ENCODE assay signal across 8 cellular contexts in genomic region chr1:27772071-27772470, GRCh38. TPM values are rescaled to one million over a fixed set of nuclear protein-coding genes. Genes with fewer than 3 reads are reported as not detected.
A peak's percentile ranks its signal among the peaks of the same experiment; 100 is the strongest.
DNase-seq lines count a peak whose midpoint lies in the region; ATAC-seq, FAIRE-seq and TF ChIP-seq lines count a peak whose summit lies in the region.

No MANE protein-coding gene starts in this region.

- H3K27ac ChIP-seq in 22Rv1 (peak overlapping the region; percentile 62), HL-60 (replicated peaks) (no peak overlapping the region), K562 (ENCODE audit: extremely low read depth, low read depth, low read length) (no peak overlapping the region)

- H3K4me2 ChIP-seq in K562 (ENCODE audit: insufficient read depth, low read length): no peak overlapping the region; the same call in 1 of the 2 replicates

- no peaks in the 10 kb centered on the region for H3K9me1 ChIP-seq in K562 (ENCODE audit: control insufficient read depth, insufficient read depth, low read length)

- DNase-seq in HL-60 (ENCODE audit: low read depth in 1 of 2, low spot score in 1 of 2) (no peak), K562 (ENCODE audit: extremely low read depth in 1 of 4, low spot score in 3 of 4) (no peak)
- no peak for DNase-seq in activated CD4-positive, CD25-positive, alpha-beta regulatory T cell treated with anti-CD3 and anti-CD28 coated beads, Interleukin-2, amount 50 U/mL, for 72 hours

- H3K27me3 ChIP-seq in HL-60 (ENCODE audit: insufficient read depth, poor library complexity, severe bottlenecking): no peaks in the 10 kb centered on the region
- no peaks in the 10 kb centered on the region for H3K27me3 ChIP-seq in K562 (ENCODE audit: control insufficient read depth in 2 of 2, insufficient read depth in 2 of 2, low read length in 2 of 2)
- H3K27me3 ChIP-seq in mononuclear cell (ENCODE audit: insufficient read depth, low read length): no peaks in the 10 kb centered on the region

- TF ChIP-seq POLR2A in K562 (conservative IDR thresholded peaks at IDR 0.05): no peak

- H3K36me3 ChIP-seq in K562 (ENCODE audit: control insufficient read depth, insufficient read depth, low read length): peaks cover 8% of the 10 kb centered on the region; the same call in 1 of the 3 replicates

- H3K9ac ChIP-seq in K562 (ENCODE audit: insufficient read depth in 1 of 2, low read depth in 2 of 2, low read length in 2 of 2): no peak overlapping the region

- POLR2A ChIA-PET in K562 (lab: Yijun Ruan, JAX): interaction anchor here (3.2 kb wide), 1 partner anchor 8 kb away, joined by 14 read pairs; no protein-coding TSS in a partner anchor

- H3K4me1 ChIP-seq in K562 (replicated peaks in 1 of 2; ENCODE audit: control insufficient read depth in 2 of 2, insufficient read depth in 2 of 2, low read length in 2 of 2) (peaks cover 9 to 11% of the 10 kb centered on the region in 2 experiments; a peak in 3 of 5 replicates), mononuclear cell (ENCODE audit: insufficient read depth, low read length) (peaks cover 29% of the 10 kb centered on the region)

- no peaks in the 10 kb centered on the region for H4K20me1 ChIP-seq in K562 (replicated peaks; ENCODE audit: control insufficient read depth, insufficient read depth, low read length)

- no peak for TF ChIP-seq RAD21 in K562 (CRISPR knock-in tag; conservative IDR thresholded peaks at IDR 0.05 in 1 of 2, IDR thresholded peaks at IDR 0.05 in 1 of 2)

- ATAC-seq in K562 (no peak), HG02885 (IDR thresholded peaks at IDR 0.05; ENCODE audit: poor library complexity, unreplicated experiment) (no peak), HG02610 (IDR thresholded peaks at IDR 0.05; ENCODE audit: unreplicated experiment) (no peak), HG03045 (IDR thresholded peaks at IDR 0.05; ENCODE audit: unreplicated experiment) (no peak)

- no peak for TF ChIP-seq EP300 in K562 (IDR thresholded peaks at IDR 0.05; ENCODE audit: low read length)

- CTCF ChIA-PET in K562 (lab: Yijun Ruan, JAX; ENCODE audit: low intra/inter-chr PET ratio): no interaction called here

- H3K4me3 ChIP-seq in HL-60 (replicated peaks; ENCODE audit: insufficient read depth, low read length) (peak overlapping the region; percentile 100), K562 (no peak overlapping the region), mononuclear cell (ENCODE audit: low read length) (peak overlapping the region; percentile 94)

- BruUV-seq in K562 (replicated peaks; lab: Mats Ljungman, UMichigan): no TSS peak

- intact Hi-C loops in K562 (cut with micrococcal nuclease): loop anchor here (5.0 kb wide), 1 partner anchor 60 kb away; the partner anchor contains the start of gene PPP1R8

- 5% methylated on average over 6 of the region's 6 CpGs for WGBS in K562 (ENCODE audit: insufficient coverage, low coverage, missing lambda C conversion rate)

- H3K9me3 ChIP-seq in K562 (replicated peaks; ENCODE audit: control insufficient read depth, insufficient read depth, low read depth, low read length) (no peaks in the 10 kb centered on the region), mononuclear cell (ENCODE audit: low read depth, low read length) (no peaks in the 10 kb centered on the region)

- in situ Hi-C loops in K562 (cut with MboI): no loop called here

- peak overlapping the region; percentile 66; the same call in 1 of the 2 replicates for H2AFZ ChIP-seq in K562 (ENCODE audit: low read depth, low read length)

- no peak for FAIRE-seq in K562 (lab: Jason Lieb, UNC)

- H3K79me2 ChIP-seq in K562 (ENCODE audit: control insufficient read depth, insufficient read depth, low read length): peaks cover 34% of the 10 kb centered on the region

- TF ChIP-seq CTCF in 22Rv1 (IDR thresholded peaks at IDR 0.05) (no peak), HL-60 (IDR thresholded peaks at IDR 0.05; ENCODE audit: insufficient read depth, low read length) (no peak), K562 (IDR thresholded peaks at IDR 0.05 in 2 of 3, conservative IDR thresholded peaks at IDR 0.05 in 1 of 3; ENCODE audit: insufficient read depth in 2 of 3, low read depth in 1 of 3, low read length in 3 of 3) (no peak)

RNA-seq across cellular contexts. Expression of gene STX12, which starts 0.9 kb away (rescaled TPM):
- total RNA-seq in K562 (2011; cell fraction: chromatin; rRNA removed; ENCODE audit: low replicate concordance): 38.9 and 95.6 TPM in 2 replicates
- total RNA-seq in K562 (2011; cell fraction: nucleolus; rRNA removed): 20.0 and 21.6 TPM in 2 replicates
- total RNA-seq in K562 (2011; cell fraction: nucleoplasm; rRNA removed): 42.5 and 46.3 TPM in 2 replicates
- 18.2 and 27.2 TPM in 2 replicates for total RNA-seq in K562 (2014; rRNA removed)
- total RNA-seq in K562 (2014; rRNA removed; fragmentation: Illumina TruSeq; extraction: Trizol): 27.1 and 31.5 TPM in 2 replicates
- total RNA-seq in K562 (2015; rRNA removed; fragmentation: Illumina TruSeq; extraction: Trizol): 24.7 and 25.7 TPM in 2 replicates
- total RNA-seq in K562 (2021): 23.1 and 23.8 TPM in 2 replicates
- polyA plus RNA-seq in K562 (2011; rRNA removed): 18.4 and 24.4 TPM in 2 replicates
- polyA plus RNA-seq in K562 (2011; cell fraction: cytosol; rRNA removed): 9.6 and 15.1 TPM in 2 replicates
- polyA plus RNA-seq in K562 (2011; cell fraction: nucleus; rRNA removed): 23.7 and 41.6 TPM in 2 replicates
- 14.9 and 21.8 TPM in 2 replicates for polyA plus RNA-seq in K562 (2012)
- polyA plus RNA-seq in K562 (2014; fragmentation: Illumina TruSeq; extraction: Trizol): 26.9 and 31.3 TPM in 2 replicates
- polyA plus RNA-seq in K562 (2014; fragmentation: Nextera tagmentation; extraction: Ambion mirVana): 10 to 100 TPM; 23.1 to 27.4 TPM
- polyA plus RNA-seq in K562 (2014; rRNA removed): 16.9 and 18.6 TPM in 2 replicates
- 20.1 and 32.5 TPM in 2 replicates for polyA minus RNA-seq in K562 (2011; rRNA and poly(A)+ RNA removed)
- 9.1 and 14.3 TPM in 2 replicates for polyA minus RNA-seq in K562 (2011; cell fraction: cytosol; rRNA and poly(A)+ RNA removed)
- polyA minus RNA-seq in K562 (2011; cell fraction: nucleus; rRNA and poly(A)+ RNA removed): 12.3 and 14.1 TPM in 2 replicates
- total RNA-seq in mononuclear cell: 45.4 TPM

RNA-seq across cellular contexts. Expression of gene FAM76A, which starts 46.3 kb away (rescaled TPM):
- total RNA-seq in K562 (2011; cell fraction: chromatin; rRNA removed; ENCODE audit: low replicate concordance): 12.3 and 13.2 TPM in 2 replicates
- 6.0 and 6.4 TPM in 2 replicates for total RNA-seq in K562 (2011; cell fraction: nucleolus; rRNA removed)
- total RNA-seq in K562 (2011; cell fraction: nucleoplasm; rRNA removed): 10.6 and 13.1 TPM in 2 replicates
- total RNA-seq in K562 (2014; rRNA removed): 14.3 and 14.6 TPM in 2 replicates
- total RNA-seq in K562 (2014; rRNA removed; fragmentation: Illumina TruSeq; extraction: Trizol): 13.0 and 16.4 TPM in 2 replicates
- total RNA-seq in K562 (2015; rRNA removed; fragmentation: Illumina TruSeq; extraction: Trizol): 11.9 and 13.1 TPM in 2 replicates
- total RNA-seq in K562 (2021): 10.8 and 12.4 TPM in 2 replicates
- polyA plus RNA-seq in K562 (2011; rRNA removed): 9.7 and 11.0 TPM in 2 replicates
- 2.8 and 5.7 TPM in 2 replicates for polyA plus RNA-seq in K562 (2011; cell fraction: cytosol; rRNA removed)
- polyA plus RNA-seq in K562 (2011; cell fraction: nucleus; rRNA removed): 8.8 and 11.1 TPM in 2 replicates
- polyA plus RNA-seq in K562 (2012): 7.7 and 8.6 TPM in 2 replicates
- polyA plus RNA-seq in K562 (2014; fragmentation: Illumina TruSeq; extraction: Trizol): 7.8 and 11.3 TPM in 2 replicates
- polyA plus RNA-seq in K562 (2014; fragmentation: Nextera tagmentation; extraction: Ambion mirVana): 10 to 100 TPM in 1 of 2 experiments, 1 to 10 TPM in 1; 9.5 to 14.6 TPM
- 11.4 and 13.6 TPM in 2 replicates for polyA plus RNA-seq in K562 (2014; rRNA removed)
- polyA minus RNA-seq in K562 (2011; rRNA and poly(A)+ RNA removed): 14.6 and 19.8 TPM in 2 replicates
- polyA minus RNA-seq in K562 (2011; cell fraction: cytosol; rRNA and poly(A)+ RNA removed): 2.8 and 12.1 TPM in 2 replicates
- 5.1 and 11.2 TPM in 2 replicates for polyA minus RNA-seq in K562 (2011; cell fraction: nucleus; rRNA and poly(A)+ RNA removed)
- total RNA-seq in mononuclear cell: 18.7 TPM

RNA-seq across cellular contexts. Expression of gene PPP1R8, which starts 58.5 kb away (rescaled TPM):
- 20.9 and 25.0 TPM in 2 replicates for total RNA-seq in K562 (2011; cell fraction: chromatin; rRNA removed; ENCODE audit: low replicate concordance)
- 24.2 and 25.8 TPM in 2 replicates for total RNA-seq in K562 (2011; cell fraction: nucleolus; rRNA removed)
- 22.5 and 26.0 TPM in 2 replicates for total RNA-seq in K562 (2011; cell fraction: nucleoplasm; rRNA removed)
- total RNA-seq in K562 (2014; rRNA removed) (70.7 and 79.1 TPM in 2 replicates), K562 (2014; rRNA removed; fragmentation: Illumina TruSeq; extraction: Trizol) (74.6 and 79.6 TPM in 2 replicates), K562 (2015; rRNA removed; fragmentation: Illumina TruSeq; extraction: Trizol) (80.1 and 87.9 TPM in 2 replicates), K562 (2021) (66.7 and 75.3 TPM in 2 replicates), mononuclear cell (31.4 TPM)
- polyA plus RNA-seq in K562 (2011; rRNA removed) (89.6 and 101 TPM in 2 replicates), K562 (2014; fragmentation: Illumina TruSeq; extraction: Trizol) (107 and 132 TPM in 2 replicates), K562 (2014; fragmentation: Nextera tagmentation; extraction: Ambion mirVana) (10 to 100 TPM; 16.2 to 20.2 TPM), K562 (2014; rRNA removed) (83.0 and 89.5 TPM in 2 replicates)
- 74.3 and 80.9 TPM in 2 replicates for polyA plus RNA-seq in K562 (2011; cell fraction: cytosol; rRNA removed)
- 37.2 and 44.2 TPM in 2 replicates for polyA plus RNA-seq in K562 (2011; cell fraction: nucleus; rRNA removed)
- 53.6 and 64.5 TPM in 2 replicates for polyA plus RNA-seq in K562 (2012)
- polyA minus RNA-seq in K562 (2011; rRNA and poly(A)+ RNA removed): 120 and 129 TPM in 2 replicates
- polyA minus RNA-seq in K562 (2011; cell fraction: cytosol; rRNA and poly(A)+ RNA removed): 48.7 and 53.1 TPM in 2 replicates
- polyA minus RNA-seq in K562 (2011; cell fraction: nucleus; rRNA and poly(A)+ RNA removed): 12.4 and 24.0 TPM in 2 replicates
